Comparison of ENCODE assay signal across 1 cellular context in genomic region chr5:164302533-164303235, GRCh38.
TF ChIP-seq lines count a peak whose summit lies in the region.

No MANE protein-coding gene starts in this region.

TF ChIP-seq in GM23338, 12 proteins besides CTCF, POLR2A, EP300 and RAD21:
- no peak for TF ChIP-seq CREB1 (CRISPR knock-in tag; IDR thresholded peaks at IDR 0.05; ENCODE audit: low read depth)
- TF ChIP-seq ZNF114 (CRISPR knock-in tag; IDR thresholded peaks at IDR 0.05) = no peak
- TF ChIP-seq EZH2 (IDR thresholded peaks at IDR 0.05; ENCODE audit: low read depth, unreplicated experiment) = no peak
- TF ChIP-seq NANOG (IDR thresholded peaks at IDR 0.05; ENCODE audit: borderline replicate concordance) = no peak
- no peak for TF ChIP-seq REST (IDR thresholded peaks at IDR 0.05; ENCODE audit: unreplicated experiment)
- TF ChIP-seq EZH2phosphoT487 (IDR thresholded peaks at IDR 0.05; ENCODE audit: unreplicated experiment) = no peak
- no peak for TF ChIP-seq JUNB (IDR thresholded peaks at IDR 0.05; ENCODE audit: unreplicated experiment)
- no peak for TF ChIP-seq POLR2AphosphoS5 (IDR thresholded peaks at IDR 0.05; ENCODE audit: low read depth)
- no peak for TF ChIP-seq ZNF462 (CRISPR knock-in tag; IDR thresholded peaks at IDR 0.05)
- TF ChIP-seq STAT1 (IDR thresholded peaks at IDR 0.05; ENCODE audit: unreplicated experiment) = no peak
- no peak for TF ChIP-seq ZNF331 (CRISPR knock-in tag; IDR thresholded peaks at IDR 0.05; ENCODE audit: low read depth)
- TF ChIP-seq ETS1 (IDR thresholded peaks at IDR 0.05) = no peak
